In the genomic region with DNA sequence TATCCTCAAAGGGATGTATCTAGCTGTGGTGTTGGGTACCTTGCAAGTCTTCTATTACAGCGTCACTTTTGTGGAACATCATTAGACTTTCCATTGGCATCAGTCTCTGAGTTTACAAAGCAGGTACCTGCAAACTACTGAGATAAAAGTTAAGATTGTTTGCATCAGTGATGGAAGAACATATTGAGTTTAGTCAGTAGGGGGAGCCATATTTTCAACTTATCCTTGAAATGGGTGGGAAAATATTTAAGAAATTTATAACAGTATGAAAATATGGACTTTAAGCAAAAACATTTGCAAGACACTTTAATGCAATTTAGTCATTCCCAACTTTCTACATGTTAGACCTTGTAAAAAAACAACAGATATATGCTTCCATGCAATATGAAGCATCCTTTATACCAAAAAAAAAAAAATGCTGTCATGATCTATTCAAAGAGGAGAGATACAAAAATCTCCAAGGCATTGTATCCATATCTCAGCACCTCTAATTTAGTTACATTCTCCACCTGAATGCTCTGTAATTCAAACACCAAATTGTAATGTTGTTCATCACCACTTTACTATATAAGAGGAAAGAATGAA, we compare ENCODE assay signal across 12 cellular contexts.
A peak's percentile ranks its signal among the peaks of the same experiment; 100 is the strongest.
DNase-seq lines count a peak whose midpoint lies in the region; ATAC-seq, FAIRE-seq and TF ChIP-seq lines count a peak whose summit lies in the region.
"Had no signal": no experiment of that assay in that cellular context is flagged by ENCODE, and none has a peak within 500 bp of the region (broad histone marks: within the 10 kb centered on the region; RNA-seq: fewer than 3 reads in every experiment).

No MANE protein-coding gene starts in this region.

- H3K36me3 ChIP-seq in Panc1 (ENCODE audit: control insufficient read depth, insufficient read depth, low read length) = no peaks in the 10 kb centered on the region
- no peaks in the 10 kb centered on the region for H3K36me3 ChIP-seq in naive thymus-derived CD4-positive, alpha-beta T cell (ENCODE audit: control insufficient read depth in 2 of 3, insufficient read depth in 3 of 3, low read length in 3 of 3)

- CTCF ChIA-PET in A549 (lab: Yijun Ruan, JAX) = no interaction called here
- CTCF ChIA-PET in Panc1 (lab: Charles Lee) = no interaction called here
- CTCF ChIA-PET in naive thymus-derived CD4-positive, alpha-beta T cell (lab: Charles Lee) = no interaction called here

- intact Hi-C loops in Panc1 (cut with micrococcal nuclease; ENCODE audit: unreplicated experiment) = no loop called here
- intact Hi-C loops in naive thymus-derived CD4-positive, alpha-beta T cell (cut with micrococcal nuclease) = no loop called here

- no peak overlapping the region for H3K4me2 ChIP-seq in A549

- no peak overlapping the region for H3K4me3 Mint-ChIP-seq in naive thymus-derived CD4-positive, alpha-beta T cell

- H3K27ac ChIP-seq in A549 (no peak overlapping the region), Panc1 (ENCODE audit: low read length) (no peak overlapping the region)
- no peak overlapping the region for H3K27ac ChIP-seq in naive thymus-derived CD4-positive, alpha-beta T cell (ENCODE audit: low read depth, low read length)
- H3K27ac ChIP-seq: coronary artery had no signal

- peak in 1 of 2 experiments; percentile 10 for DNase-seq in A549 (ENCODE audit: low read depth in 1 of 2, low spot score in 1 of 2)
- peak; percentile 2 for DNase-seq in GM13976 (ENCODE audit: low spot score)
- no peak for DNase-seq in Panc1 (ENCODE audit: low read depth, low spot score)
- DNase-seq in fibroblast of mammary gland (ENCODE audit: low read depth) = peak; percentile 47
- DNase-seq in MV-4-11 (lab: John Stamatoyannopoulos, UW) = no peak
- DNase-seq in naive thymus-derived CD4-positive, alpha-beta T cell = no peak
- DNase-seq: activated CD4-positive, CD25-positive, alpha-beta regulatory T cell treated with anti-CD3 and anti-CD28 coated beads, Interleukin-2, amount 50 U/mL, for 72 hours; DMS79; NCI-H1105 had no signal

- peak in 1 of 2 experiments; percentile 30; a peak in 1 of 5 replicates for TF ChIP-seq RAD21 in A549 (conservative IDR thresholded peaks at IDR 0.05 in 1 of 2, IDR thresholded peaks at IDR 0.05 in 1 of 2)

- peaks cover 0 to 20% (median 13%) of the 10 kb centered on the region in 11 donors for H3K9me3 Mint-ChIP-seq in naive thymus-derived CD4-positive, alpha-beta T cell

- TF ChIP-seq CTCF in A549 (IDR thresholded peaks at IDR 0.05) (0 out of 3 replicates have a peak, but pooled peaks have one; percentile 11), GM13976 (IDR thresholded peaks at IDR 0.05; ENCODE audit: borderline replicate concordance, control extremely low read depth, extremely low read depth, insufficient read depth, missing control alignments) (no peak), Panc1 (IDR thresholded peaks at IDR 0.05) (peak; percentile 30; the same call in 1 of the 2 replicates), fibroblast of mammary gland (conservative IDR thresholded peaks at IDR 0.05; ENCODE audit: control insufficient read depth, insufficient read depth, low read depth, low read length) (peak; percentile 65)

- H3K4me1 ChIP-seq in A549 = no peaks in the 10 kb centered on the region
- no peaks in the 10 kb centered on the region for H3K4me1 ChIP-seq in Panc1 (ENCODE audit: control insufficient read depth, insufficient read depth, low read length)
- H3K4me1 ChIP-seq in naive thymus-derived CD4-positive, alpha-beta T cell (ENCODE audit: control insufficient read depth in 2 of 2, insufficient read depth in 2 of 2, low read length in 2 of 2) = no peaks in the 10 kb centered on the region

- H3K9me3 ChIP-seq in A549 = no peaks in the 10 kb centered on the region
- H3K9me3 ChIP-seq in Panc1 (ENCODE audit: control insufficient read depth, insufficient read depth, low read depth, low read length) = no peaks in the 10 kb centered on the region
- no peaks in the 10 kb centered on the region for H3K9me3 ChIP-seq in naive thymus-derived CD4-positive, alpha-beta T cell (ENCODE audit: control insufficient read depth in 2 of 3, low read length in 3 of 3)

- no peak for TF ChIP-seq POLR2A in A549 (IDR thresholded peaks at IDR 0.05; ENCODE audit: low read length)

- no peaks in the 10 kb centered on the region for H3K4me1 Mint-ChIP-seq in naive thymus-derived CD4-positive, alpha-beta T cell

- in situ Hi-C loops in GM13976 (cut with MboI; ENCODE audit: low sequenced_read_pairs, unreplicated experiment) (no loop called here), Panc1 (cut with HindIII; ENCODE audit: low pct_unique_long_range_greater_than_20kb, low sequenced_read_pairs) (no loop called here)

- no peak for ATAC-seq in A549
- no peak for ATAC-seq in Panc1
- no peak for ATAC-seq in GM21825 (IDR thresholded peaks at IDR 0.05; ENCODE audit: unreplicated experiment)
- no peak for ATAC-seq in naive thymus-derived CD4-positive, alpha-beta T cell
- ATAC-seq in GM21786 (IDR thresholded peaks at IDR 0.05; ENCODE audit: unreplicated experiment) = no peak

- H3K4me3 ChIP-seq in A549 = no peak overlapping the region
- H3K4me3 ChIP-seq in Panc1 (ENCODE audit: low read depth in 2 of 2, low read length in 2 of 2) = no peak overlapping the region
- no peak overlapping the region for H3K4me3 ChIP-seq in fibroblast of mammary gland (ENCODE audit: control insufficient read depth, low read depth, low read length)
- H3K4me3 ChIP-seq in naive thymus-derived CD4-positive, alpha-beta T cell (ENCODE audit: low read length) = no peak overlapping the region
- H3K4me3 ChIP-seq: coronary artery had no signal

- FAIRE-seq in A549 (lab: Jason Lieb, UNC) = no peak

- POLR2A ChIA-PET in A549 (lab: Yijun Ruan, JAX) = no interaction called here
- POLR2A ChIA-PET in Panc1 (lab: Charles Lee) = no interaction called here
- POLR2A ChIA-PET in naive thymus-derived CD4-positive, alpha-beta T cell (lab: Charles Lee) = no interaction called here

- 0% methylated on average over 1 of the region's 1 CpG for WGBS in A549 (ENCODE audit: missing lambda C conversion rate)

- peaks cover 0 to 4% (median 0%) of the 10 kb centered on the region in 5 donors for H3K36me3 Mint-ChIP-seq in naive thymus-derived CD4-positive, alpha-beta T cell

- H3K27me3 ChIP-seq in Panc1 (ENCODE audit: control insufficient read depth, insufficient read depth, low read length) = no peaks in the 10 kb centered on the region
- H3K27me3 ChIP-seq in naive thymus-derived CD4-positive, alpha-beta T cell (ENCODE audit: control insufficient read depth in 2 of 2, insufficient read depth in 2 of 2, low read length in 2 of 2) = no peaks in the 10 kb centered on the region

- no peak overlapping the region for H3K27ac Mint-ChIP-seq in naive thymus-derived CD4-positive, alpha-beta T cell

- no peak for TF ChIP-seq EP300 in A549 (IDR thresholded peaks at IDR 0.05)

- no peaks in the 10 kb centered on the region for H3K27me3 Mint-ChIP-seq in naive thymus-derived CD4-positive, alpha-beta T cell

- BruUV-seq in Panc1 (replicated peaks; lab: Mats Ljungman, UMichigan) = no TSS peak

TF ChIP-seq in A549, 52 proteins besides CTCF, POLR2A, EP300 and RAD21:
- TF ChIP-seq KDM1A (IDR thresholded peaks at IDR 0.05; ENCODE audit: low read depth) (no peak), JUN (IDR thresholded peaks at IDR 0.05) (no peak), MYC (IDR thresholded peaks at IDR 0.05; ENCODE audit: borderline replicate concordance, low read length) (no peak), EHF (CRISPR knock-in tag; IDR thresholded peaks at IDR 0.05) (no peak), PHF8 (IDR thresholded peaks at IDR 0.05; ENCODE audit: borderline replicate concordance, low read depth) (no peak), ZFP36 (IDR thresholded peaks at IDR 0.05; ENCODE audit: borderline replicate concordance, partially characterized antibody) (no peak), HOXA7 (CRISPR knock-in tag; IDR thresholded peaks at IDR 0.05) (no peak), RNF2 (IDR thresholded peaks at IDR 0.05; ENCODE audit: borderline replicate concordance, low read depth) (no peak), RARB (CRISPR knock-in tag; IDR thresholded peaks at IDR 0.05) (no peak), HDAC2 (IDR thresholded peaks at IDR 0.05) (no peak), HEYL (CRISPR knock-in tag; IDR thresholded peaks at IDR 0.05) (no peak), KDM5A (IDR thresholded peaks at IDR 0.05) (no peak), GATA3 (IDR thresholded peaks at IDR 0.05; ENCODE audit: borderline replicate concordance) (no peak), CBX2 (IDR thresholded peaks at IDR 0.05; ENCODE audit: borderline replicate concordance, low read depth) (no peak), ZNF302 (CRISPR knock-in tag; IDR thresholded peaks at IDR 0.05) (no peak)
- TF ChIP-seq, protein P1, sequence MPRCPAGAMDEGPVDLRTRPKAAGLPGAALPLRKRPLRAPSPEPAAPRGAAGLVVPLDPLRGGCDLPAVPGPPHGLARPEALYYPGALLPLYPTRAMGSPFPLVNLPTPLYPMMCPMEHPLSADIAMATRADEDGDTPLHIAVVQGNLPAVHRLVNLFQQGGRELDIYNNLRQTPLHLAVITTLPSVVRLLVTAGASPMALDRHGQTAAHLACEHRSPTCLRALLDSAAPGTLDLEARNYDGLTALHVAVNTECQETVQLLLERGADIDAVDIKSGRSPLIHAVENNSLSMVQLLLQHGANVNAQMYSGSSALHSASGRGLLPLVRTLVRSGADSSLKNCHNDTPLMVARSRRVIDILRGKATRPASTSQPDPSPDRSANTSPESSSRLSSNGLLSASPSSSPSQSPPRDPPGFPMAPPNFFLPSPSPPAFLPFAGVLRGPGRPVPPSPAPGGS (IDR thresholded peaks at IDR 0.05) = no peak
- TF ChIP-seq, protein P2, sequence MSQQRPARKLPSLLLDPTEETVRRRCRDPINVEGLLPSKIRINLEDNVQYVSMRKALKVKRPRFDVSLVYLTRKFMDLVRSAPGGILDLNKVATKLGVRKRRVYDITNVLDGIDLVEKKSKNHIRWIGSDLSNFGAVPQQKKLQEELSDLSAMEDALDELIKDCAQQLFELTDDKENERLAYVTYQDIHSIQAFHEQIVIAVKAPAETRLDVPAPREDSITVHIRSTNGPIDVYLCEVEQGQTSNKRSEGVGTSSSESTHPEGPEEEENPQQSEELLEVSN (IDR thresholded peaks at IDR 0.05; ENCODE audit: borderline replicate concordance, low read depth) = no peak
- TF ChIP-seq, protein P3, sequence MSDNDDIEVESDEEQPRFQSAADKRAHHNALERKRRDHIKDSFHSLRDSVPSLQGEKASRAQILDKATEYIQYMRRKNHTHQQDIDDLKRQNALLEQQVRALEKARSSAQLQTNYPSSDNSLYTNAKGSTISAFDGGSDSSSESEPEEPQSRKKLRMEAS (IDR thresholded peaks at IDR 0.05) = no peak

Comparison
In these comparisons a context has a peak if more than half of its experiments do, and no peak if none do; other contexts are left out.
1. DNase-seq: peak in GM13976 (single experiment) and fibroblast of mammary gland (single experiment); none in Panc1 (single experiment), MV-4-11 (single experiment) and naive thymus-derived CD4-positive, alpha-beta T cell (0 of 9).